In genomic region chr1:247352175-247352574, GRCh38 we compare ENCODE assay signal across 37 cellular contexts.
"Had no signal": no experiment of that assay in that cellular context is flagged by ENCODE, and none has a peak within 500 bp of the region (broad histone marks: within the 10 kb centered on the region; RNA-seq: fewer than 3 reads in every experiment).

No MANE protein-coding gene starts in this region.

- H3K36me3 ChIP-seq: adrenal gland, brain microvascular endothelial cell, cardiac muscle cell had no signal

- H3K27ac Mint-ChIP-seq: activated B cell treated with CpG ODN at 0.5 μM for 24 hours; activated CD4-positive, alpha-beta memory T cell treated with anti-CD3 and anti-CD28 coated beads for 36 hours; activated CD4-positive, alpha-beta T cell treated with anti-CD3 and anti-CD28 coated beads, Interleukin-2, amount 10 ng/mL, durations not matched to agents 24 days and 14 days; activated CD8-positive, alpha-beta T cell treated with anti-CD3 and anti-CD28 coated beads for 36 hours; activated naive CD4-positive, alpha-beta T cell treated with anti-CD3 and anti-CD28 coated beads for 36 hours; activated naive CD4-positive, alpha-beta T cell treated with anti-CD3 and anti-CD28 coated beads, Interleukin-2, amount 50 U/mL, for 72 hours; activated naive CD8-positive, alpha-beta T cell treated with anti-CD3 and anti-CD28 coated beads for 36 hours; activated T-cell treated with anti-CD3 and anti-CD28 coated beads, Interleukin-2, amount 50 U/mL, for 24 hours; activated T-helper 2 cell treated with anti-CD3 and anti-CD28 coated beads, Interferon-gamma antibody, Interleukin-2, Interleukin-4, amounts not matched to agents 10 μg/mL and 5 μg/mL and 100 μg/mL, durations not matched to agents 14 hours and 24 hours and 36 hours; T-helper 1 cell treated with Interleukin-12 subunit alpha and Interleukin-12 subunit beta and Interleukin-4 antibody, amounts not matched to agents 30 μg/mL and 1 μg/mL, for 36 hours; T-helper 2 cell treated with Interferon-gamma antibody and Interleukin-4, amounts not matched to agents 5 μg/mL and 100 μg/mL, for 36 hours had no signal

- ATAC-seq: activated CD8-positive, alpha-beta T cell treated with anti-CD3 and anti-CD28 coated beads for 36 hours; activated naive CD4-positive, alpha-beta T cell treated with anti-CD3 and anti-CD28 coated beads, Interleukin-2, amount 50 U/mL, for 72 hours; body of pancreas had no signal

- H3K27me3 ChIP-seq: adrenal gland, body of pancreas, brain microvascular endothelial cell, cardiac muscle cell had no signal

- H3K4me3 Mint-ChIP-seq: activated B cell treated with CpG ODN at 0.5 μM for 24 hours; activated CD4-positive, alpha-beta memory T cell treated with anti-CD3 and anti-CD28 coated beads for 36 hours; activated CD4-positive, alpha-beta T cell treated with anti-CD3 and anti-CD28 coated beads, Interleukin-2, amount 10 ng/mL, durations not matched to agents 24 days and 14 days; activated CD8-positive, alpha-beta T cell treated with anti-CD3 and anti-CD28 coated beads for 36 hours; activated naive CD4-positive, alpha-beta T cell treated with anti-CD3 and anti-CD28 coated beads for 36 hours; activated naive CD8-positive, alpha-beta T cell treated with anti-CD3 and anti-CD28 coated beads for 36 hours; activated T-cell treated with anti-CD3 and anti-CD28 coated beads, Interleukin-2, amount 50 U/mL, for 24 hours; central memory CD8-positive, alpha-beta T cell; T-helper 1 cell treated with Interleukin-12 subunit alpha and Interleukin-12 subunit beta and Interleukin-4 antibody, amounts not matched to agents 30 μg/mL and 1 μg/mL, for 36 hours; T-helper 2 cell treated with Interferon-gamma antibody and Interleukin-4, amounts not matched to agents 5 μg/mL and 100 μg/mL, for 36 hours had no signal

- H3K4me3 ChIP-seq: adrenal gland, body of pancreas, cardiac muscle cell had no signal

- DNase-seq: activated B cell treated with CpG ODN at 0.5 μM for 24 hours; activated CD4-positive, alpha-beta memory T cell treated with anti-CD3 and anti-CD28 coated beads for 36 hours; activated CD4-positive, alpha-beta T cell treated with anti-CD3 and anti-CD28 coated beads for 4 hours; activated CD4-positive, alpha-beta T cell treated with anti-CD3 and anti-CD28 coated beads, Interleukin-2, amount 10 ng/mL, durations not matched to agents 24 days and 14 days; activated CD4-positive, alpha-beta T cell treated with anti-CD3 and anti-CD28 coated beads, Interleukin-2, amount 50 U/mL, for 1 hour; activated CD4-positive, alpha-beta T cell treated with anti-CD3 and anti-CD28 coated beads, Interleukin-2, amount 50 U/mL, for 4 hours; activated CD4-positive, CD25-positive, alpha-beta regulatory T cell treated with anti-CD3 and anti-CD28 coated beads, Interleukin-2, amount 50 U/mL, for 72 hours; activated CD8-positive, alpha-beta memory T cell treated with anti-CD3 and anti-CD28 coated beads, Interleukin-2, amount 50 U/mL, for 4 hours; activated CD8-positive, alpha-beta T cell treated with anti-CD3 and anti-CD28 coated beads for 36 hours; activated effector memory CD4-positive, alpha-beta T cell treated with Interleukin-2 at 50 U/mL for 16 hours; activated gamma-delta T cell treated with Interleukin-2 at 50 U/mL for 16 hours; activated naive CD4-positive, alpha-beta T cell; activated naive CD4-positive, alpha-beta T cell treated with anti-CD3 and anti-CD28 coated beads for 36 hours; activated naive CD4-positive, alpha-beta T cell treated with anti-CD3 and anti-CD28 coated beads, Interleukin-2, amount 50 U/mL, for 16 hours; activated naive CD8-positive, alpha-beta T cell treated with anti-CD3 and anti-CD28 coated beads for 36 hours; activated T-cell treated with anti-CD3 and anti-CD28 coated beads, Interleukin-2, amount 50 U/mL, for 24 hours; activated T-cell treated with anti-CD3 and anti-CD28 coated beads, Interleukin-2, amount 50 U/mL, for 48 hours; adrenal gland; amniotic stem cell; aorta; body of pancreas; brain microvascular endothelial cell; caudate nucleus; cerebellar nuclear complex; T-helper 1 cell; T-helper 2 cell; T-helper 9 cell had no signal

- H3K27ac ChIP-seq: adrenal gland, body of pancreas, brain microvascular endothelial cell, cardiac muscle cell, VCaP had no signal

- H3K9me3 ChIP-seq: adrenal gland, body of pancreas had no signal

- H3K4me1 ChIP-seq: adrenal gland, body of pancreas had no signal

- H3K27me3 Mint-ChIP-seq: activated naive CD8-positive, alpha-beta T cell treated with anti-CD3 and anti-CD28 coated beads for 36 hours had no signal

- FAIRE-seq: astrocyte, bronchial epithelial cell, TTC549 had no signal

- H3K36me3 Mint-ChIP-seq: activated CD4-positive, alpha-beta memory T cell treated with anti-CD3 and anti-CD28 coated beads for 36 hours had no signal

- H3K9me3 Mint-ChIP-seq: activated CD8-positive, alpha-beta T cell treated with anti-CD3 and anti-CD28 coated beads for 36 hours; activated naive CD8-positive, alpha-beta T cell treated with anti-CD3 and anti-CD28 coated beads for 36 hours; central memory CD8-positive, alpha-beta T cell; T-helper 1 cell treated with Interleukin-12 subunit alpha and Interleukin-12 subunit beta and Interleukin-4 antibody, amounts not matched to agents 30 μg/mL and 1 μg/mL, for 36 hours; T-helper 2 cell treated with Interferon-gamma antibody and Interleukin-4, amounts not matched to agents 5 μg/mL and 100 μg/mL, for 36 hours had no signal
